ENCODE assay signal across 10 cellular contexts in the genomic region with DNA sequence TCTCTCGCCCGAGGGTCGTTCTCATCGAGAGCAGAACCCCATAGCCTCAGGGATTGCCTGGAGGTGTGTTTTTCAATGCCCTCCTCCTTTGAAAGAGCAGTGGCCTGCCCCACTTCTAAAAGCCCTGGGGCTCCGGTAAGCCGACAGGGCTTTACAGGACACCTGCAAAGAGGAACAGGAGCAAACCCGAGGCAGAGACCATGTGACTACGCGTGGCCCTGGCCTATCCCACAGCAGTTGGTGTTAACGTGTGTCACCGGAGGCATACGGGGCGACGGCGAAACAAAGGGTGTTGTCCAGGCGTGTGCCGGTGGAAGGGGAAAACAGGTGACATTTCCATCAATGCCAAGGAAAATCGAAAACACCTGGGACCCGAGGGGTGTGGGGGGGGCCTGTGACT.
DNase-seq lines count a peak whose midpoint lies in the region; ATAC-seq, FAIRE-seq and TF ChIP-seq lines count a peak whose summit lies in the region.
"Had no signal": no experiment of that assay in that cellular context is flagged by ENCODE, and none has a peak within 500 bp of the region (broad histone marks: within the 10 kb centered on the region; RNA-seq: fewer than 3 reads in every experiment).

No MANE protein-coding gene starts in this region.

- WGBS in heart right ventricle, 2 donors = 43 to 64% methylated on average over 19 of the region's 19 CpGs

- H3K4me1 ChIP-seq in heart right ventricle (peaks cover 0 to 15% (median 3%) of the 10 kb centered on the region in 9 donors), astrocyte (ENCODE audit: insufficient read depth, low read length) (no peaks in the 10 kb centered on the region), mucosa of rectum (ENCODE audit: control insufficient read depth in 2 of 2, insufficient read depth in 2 of 2, low read length in 2 of 2) (peaks cover 2 to 3% of the 10 kb centered on the region in 2 donors), tibial artery (peaks cover 0 to 17% (median 2%) of the 10 kb centered on the region in 4 donors)

- H3K27me3 ChIP-seq in heart right ventricle = peaks cover 0 to 18% (median 0%) of the 10 kb centered on the region in 7 donors
- no peaks in the 10 kb centered on the region for H3K27me3 ChIP-seq in astrocyte (ENCODE audit: insufficient read depth, low read length)
- no peaks in the 10 kb centered on the region for H3K27me3 ChIP-seq in mucosa of rectum (ENCODE audit: control insufficient read depth in 2 of 2, insufficient read depth in 2 of 2, low read length in 2 of 2)
- H3K27me3 ChIP-seq in tibial artery = no peaks in the 10 kb centered on the region

- H3K36me3 ChIP-seq in heart right ventricle (no peaks in the 10 kb centered on the region), astrocyte (ENCODE audit: insufficient read depth, low read length) (no peaks in the 10 kb centered on the region), mucosa of rectum (ENCODE audit: control insufficient read depth in 2 of 2, insufficient read depth in 2 of 2, low read length in 2 of 2) (no peaks in the 10 kb centered on the region), tibial artery (no peaks in the 10 kb centered on the region)
- H3K36me3 ChIP-seq: WERI-Rb-1 had no signal

- ATAC-seq in heart right ventricle = peak in 1 of 8 donors; percentile 27
- ATAC-seq in Right ventricle myocardium inferior = no peak
- ATAC-seq in HG03175 (IDR thresholded peaks at IDR 0.05; ENCODE audit: unreplicated experiment) = no peak
- ATAC-seq in GM19023 (IDR thresholded peaks at IDR 0.05; ENCODE audit: unreplicated experiment) = no peak

- H3K27ac ChIP-seq in heart right ventricle (peak overlapping the region in 5 of 10 donors; percentile 13 to 75 (median 44)), astrocyte (ENCODE audit: low read depth, low read length) (no peak overlapping the region), mucosa of rectum (ENCODE audit: low read depth in 2 of 2, low read length in 2 of 2) (no peak overlapping the region), tibial artery (peak overlapping the region; percentile 73 to 74)
- H3K27ac ChIP-seq: WERI-Rb-1 had no signal

- H3K27ac Mint-ChIP-seq in astrocyte (ENCODE audit: unreplicated experiment) = no peak overlapping the region

- FAIRE-seq in astrocyte (lab: Jason Lieb, UNC) = no peak

- TF ChIP-seq CTCF in heart right ventricle (IDR thresholded peaks at IDR 0.05) (no peak), astrocyte (IDR thresholded peaks at IDR 0.05; ENCODE audit: insufficient read depth, low read depth, low read length) (no peak), tibial artery (IDR thresholded peaks at IDR 0.05) (no peak)

- H3K9ac ChIP-seq in astrocyte (ENCODE audit: low read length) = peak overlapping the region; percentile 36
- no peak overlapping the region for H3K9ac ChIP-seq in mucosa of rectum (ENCODE audit: low read depth in 1 of 2, low read length in 2 of 2)

- no peaks in the 10 kb centered on the region for H3K9me3 ChIP-seq in heart right ventricle
- H3K9me3 ChIP-seq in astrocyte (ENCODE audit: insufficient read depth, low read depth, low read length) = no peaks in the 10 kb centered on the region
- H3K9me3 ChIP-seq in mucosa of rectum (ENCODE audit: control insufficient read depth in 2 of 2, low read length in 2 of 2) = no peaks in the 10 kb centered on the region
- H3K9me3 ChIP-seq in tibial artery = no peaks in the 10 kb centered on the region

- DNase-seq in heart right ventricle (no peak), Right ventricle myocardium inferior (ENCODE audit: missing footprints) (no peak), astrocyte (ENCODE audit: low read depth) (no peak), tibial artery (no peak), OCI-M1 (lab: John Stamatoyannopoulos, UW) (no peak)

- H2AFZ ChIP-seq in astrocyte (ENCODE audit: low read depth, low read length) = peak overlapping the region; percentile 43

- H3K4me3 Mint-ChIP-seq in astrocyte (ENCODE audit: unreplicated experiment) = no peak overlapping the region

- H3K36me3 Mint-ChIP-seq in astrocyte (ENCODE audit: low read depth, unreplicated experiment) = peaks cover 3% of the 10 kb centered on the region

- H3K27me3 Mint-ChIP-seq in astrocyte (ENCODE audit: low read depth, unreplicated experiment) = peaks cover 4% of the 10 kb centered on the region

- H3K4me3 ChIP-seq in heart right ventricle (peak overlapping the region in 9 of 10 donors; percentile 35 to 60 (median 55)), astrocyte (ENCODE audit: insufficient read depth, low read depth, low read length) (no peak overlapping the region), mucosa of rectum (ENCODE audit: low read length in 2 of 2) (peak overlapping the region; percentile 55 to 59), tibial artery (peak overlapping the region; percentile 56 to 63)
- H3K4me3 ChIP-seq: lung had no signal

- H3K79me2 ChIP-seq in astrocyte (ENCODE audit: insufficient read depth, low read length) = no peaks in the 10 kb centered on the region

- no peaks in the 10 kb centered on the region for H3K4me1 Mint-ChIP-seq in astrocyte (ENCODE audit: low read depth, unreplicated experiment)

- H4K20me1 ChIP-seq in astrocyte (ENCODE audit: insufficient read depth, low read length) = no peaks in the 10 kb centered on the region

- H3K9me3 Mint-ChIP-seq in astrocyte (ENCODE audit: unreplicated experiment) = peaks cover 14% of the 10 kb centered on the region

- H3K4me2 ChIP-seq in astrocyte (ENCODE audit: low read length) = peak overlapping the region; percentile 81

- intact Hi-C loops in heart right ventricle (cut with DNase I) = no loop called here
- intact Hi-C loops in Right ventricle myocardium inferior (cut with DNase I) = no loop called here
- intact Hi-C loops in tibial artery (cut with DNase I; ENCODE audit: low total_unique reads) = no loop called here

Comparison
In these comparisons a context has a peak if more than half of its experiments do, and no peak if none do; other contexts are left out.
1. H3K27ac ChIP-seq: peak in tibial artery (2 of 2); none in astrocyte (single experiment) and mucosa of rectum (0 of 2).